ENCODE assay signal across 23 cellular contexts in the genomic region with DNA sequence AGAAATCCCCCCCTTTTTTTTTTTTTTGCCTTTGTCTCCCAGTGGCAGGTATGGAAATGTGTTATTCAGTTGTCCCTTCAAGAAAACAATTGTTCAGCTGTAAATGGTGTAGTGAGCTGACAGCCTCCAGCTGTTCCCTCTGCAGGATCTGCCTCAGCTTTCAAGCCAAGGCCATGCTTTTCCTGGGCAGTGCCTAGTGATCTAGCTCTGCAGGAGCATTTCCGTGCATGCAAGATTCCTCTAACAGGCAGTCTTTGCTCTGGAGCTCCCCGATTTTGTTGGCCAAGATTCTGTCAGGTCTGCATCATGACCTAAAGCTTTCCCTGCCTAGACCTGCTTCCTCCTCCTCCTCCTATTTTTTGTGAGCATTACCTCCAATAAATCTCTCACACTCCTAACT.
DNase-seq lines count a peak whose midpoint lies in the region; ATAC-seq, FAIRE-seq and TF ChIP-seq lines count a peak whose summit lies in the region.
"Had no signal": no experiment of that assay in that cellular context is flagged by ENCODE, and none has a peak within 500 bp of the region (broad histone marks: within the 10 kb centered on the region; RNA-seq: fewer than 3 reads in every experiment).

No MANE protein-coding gene starts in this region.

- intact Hi-C loops in Right ventricle myocardium superior (cut with DNase I), result no loop called here

- peak; percentile 41 for DNase-seq in COR-L47 (lab: John Stamatoyannopoulos, UW)
- peak; percentile 28 for DNase-seq in bronchial epithelial cell (ENCODE audit: low read depth)
- peak; percentile 30 for DNase-seq in iPS-NIHi7 (ENCODE audit: extremely low spot score)
- no peak for DNase-seq in NCI-H510A treated with DMSO at 0.1 percent for 48 hours (lab: John Stamatoyannopoulos, UW)
- no peak for DNase-seq in Right ventricle myocardium superior
- DNase-seq in NCI-H128 (lab: John Stamatoyannopoulos, UW; ENCODE audit: unreplicated experiment), result no peak
- DNase-seq: activated CD4-positive, alpha-beta T cell treated with anti-CD3 and anti-CD28 coated beads, Interleukin-2, amount 10 ng/mL, durations not matched to agents 24 days and 14 days; activated CD8-positive, alpha-beta memory T cell treated with anti-CD3 and anti-CD28 coated beads, Interleukin-2, amount 10 ng/mL, durations not matched to agents 7 days and 5 days; foreskin fibroblast; GF-D8; mesenchymal stem cell; naive thymus-derived CD4-positive, alpha-beta T cell; NCI-H187 treated with DMSO at 0.1 percent for 48 hours; NCI-H526 treated with DMSO at 0.1 percent for 48 hours; pancreas; right lobe of liver; SHP77 treated with DMSO at 0.1 percent for 48 hours had no signal

- no peaks in the 10 kb centered on the region for H3K27me3 ChIP-seq in bronchial epithelial cell (ENCODE audit: control insufficient read depth, insufficient read depth, low read length)
- H3K27me3 ChIP-seq: hepatocyte, pancreas, right lobe of liver had no signal

- TF ChIP-seq RAD21 in Ishikawa (IDR thresholded peaks at IDR 0.05; ENCODE audit: low read depth), result no peak; the same call in 1 of the 2 replicates

- peak; percentile 70; the same call in 1 of the 2 replicates for TF ChIP-seq EP300 in Ishikawa (IDR thresholded peaks at IDR 0.05; ENCODE audit: borderline replicate concordance)

- ATAC-seq in Right ventricle myocardium superior (ENCODE audit: poor library complexity) (no peak), HG03039 (IDR thresholded peaks at IDR 0.05; ENCODE audit: unreplicated experiment) (no peak)
- ATAC-seq: activated CD8-positive, alpha-beta memory T cell treated with anti-CD3 and anti-CD28 coated beads, Interleukin-2, amount 10 ng/mL, durations not matched to agents 7 days and 5 days; GM12878; naive thymus-derived CD4-positive, alpha-beta T cell; pancreas; right lobe of liver; stimulated activated effector memory CD8-positive, alpha-beta T cell treated with anti-CD3 and anti-CD28 coated beads, Interleukin-12 subunit alpha, Interleukin-12 subunit beta, amount 100 ng/mL, for 72 hours had no signal

- H3K36me3 ChIP-seq in bronchial epithelial cell (ENCODE audit: control insufficient read depth, insufficient read depth, low read length), result no peaks in the 10 kb centered on the region
- H3K36me3 ChIP-seq: pancreas, right lobe of liver had no signal

- no peak for TF ChIP-seq CTCF in bronchial epithelial cell (IDR thresholded peaks at IDR 0.05; ENCODE audit: insufficient read depth, low read length, severe bottlenecking)

- no peak for FAIRE-seq in bronchial epithelial cell (lab: Jason Lieb, UNC)
- FAIRE-seq: endothelial cell of umbilical vein, GM12878, pancreas had no signal

- no peak overlapping the region for H3K4me3 ChIP-seq in bronchial epithelial cell (ENCODE audit: low read depth, low read length)
- H3K4me3 ChIP-seq: GM12878, hepatocyte, pancreas, right lobe of liver had no signal

TF ChIP-seq in Ishikawa, 13 proteins besides CTCF, POLR2A, EP300 and RAD21:
- TF ChIP-seq, protein P1, sequence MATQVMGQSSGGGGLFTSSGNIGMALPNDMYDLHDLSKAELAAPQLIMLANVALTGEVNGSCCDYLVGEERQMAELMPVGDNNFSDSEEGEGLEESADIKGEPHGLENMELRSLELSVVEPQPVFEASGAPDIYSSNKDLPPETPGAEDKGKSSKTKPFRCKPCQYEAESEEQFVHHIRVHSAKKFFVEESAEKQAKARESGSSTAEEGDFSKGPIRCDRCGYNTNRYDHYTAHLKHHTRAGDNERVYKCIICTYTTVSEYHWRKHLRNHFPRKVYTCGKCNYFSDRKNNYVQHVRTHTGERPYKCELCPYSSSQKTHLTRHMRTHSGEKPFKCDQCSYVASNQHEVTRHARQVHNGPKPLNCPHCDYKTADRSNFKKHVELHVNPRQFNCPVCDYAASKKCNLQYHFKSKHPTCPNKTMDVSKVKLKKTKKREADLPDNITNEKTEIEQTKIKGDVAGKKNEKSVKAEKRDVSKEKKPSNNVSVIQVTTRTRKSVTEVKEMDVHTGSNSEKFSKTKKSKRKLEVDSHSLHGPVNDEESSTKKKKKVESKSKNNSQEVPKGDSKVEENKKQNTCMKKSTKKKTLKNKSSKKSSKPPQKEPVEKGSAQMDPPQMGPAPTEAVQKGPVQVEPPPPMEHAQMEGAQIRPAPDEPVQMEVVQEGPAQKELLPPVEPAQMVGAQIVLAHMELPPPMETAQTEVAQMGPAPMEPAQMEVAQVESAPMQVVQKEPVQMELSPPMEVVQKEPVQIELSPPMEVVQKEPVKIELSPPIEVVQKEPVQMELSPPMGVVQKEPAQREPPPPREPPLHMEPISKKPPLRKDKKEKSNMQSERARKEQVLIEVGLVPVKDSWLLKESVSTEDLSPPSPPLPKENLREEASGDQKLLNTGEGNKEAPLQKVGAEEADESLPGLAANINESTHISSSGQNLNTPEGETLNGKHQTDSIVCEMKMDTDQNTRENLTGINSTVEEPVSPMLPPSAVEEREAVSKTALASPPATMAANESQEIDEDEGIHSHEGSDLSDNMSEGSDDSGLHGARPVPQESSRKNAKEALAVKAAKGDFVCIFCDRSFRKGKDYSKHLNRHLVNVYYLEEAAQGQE (IDR thresholded peaks at IDR 0.05; ENCODE audit: low read depth), result no peak
- no peak for TF ChIP-seq TAF1 (IDR thresholded peaks at IDR 0.05; ENCODE audit: low read depth)
- TF ChIP-seq, protein P2, sequence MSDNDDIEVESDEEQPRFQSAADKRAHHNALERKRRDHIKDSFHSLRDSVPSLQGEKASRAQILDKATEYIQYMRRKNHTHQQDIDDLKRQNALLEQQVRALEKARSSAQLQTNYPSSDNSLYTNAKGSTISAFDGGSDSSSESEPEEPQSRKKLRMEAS (IDR thresholded peaks at IDR 0.05), result 0 out of 2 replicates have a peak, but pooled peaks have one; percentile 7
- TF ChIP-seq EGR1 (IDR thresholded peaks at IDR 0.05), result no peak
- peak; percentile 69 for TF ChIP-seq NFIC (IDR thresholded peaks at IDR 0.05)
- peak; percentile 40; the same call in 1 of the 2 replicates for TF ChIP-seq FOXM1 (IDR thresholded peaks at IDR 0.05; ENCODE audit: borderline replicate concordance, low read depth)
- TF ChIP-seq TEAD4 (IDR thresholded peaks at IDR 0.05), result peak; percentile 28; the same call in 1 of the 2 replicates
- no peak for TF ChIP-seq CREB1 (IDR thresholded peaks at IDR 0.05; ENCODE audit: low read depth)
- TF ChIP-seq TCF12 (IDR thresholded peaks at IDR 0.05; ENCODE audit: low read depth), result no peak
- no peak for TF ChIP-seq YY1 (IDR thresholded peaks at IDR 0.05; ENCODE audit: low read depth)
- TF ChIP-seq CEBPB (IDR thresholded peaks at IDR 0.05), result no peak
- TF ChIP-seq ZBTB7A (IDR thresholded peaks at IDR 0.05; ENCODE audit: low read depth), result no peak
TF ChIP-seq in Ishikawa: peak in this region for 4.

Comparison
In these comparisons a context has a peak if more than half of its experiments do, and no peak if none do; other contexts are left out.
1. DNase-seq: peak in COR-L47 (single experiment), bronchial epithelial cell (single experiment) and iPS-NIHi7 (single experiment); none in NCI-H510A treated with DMSO at 0.1 percent for 48 hours (single experiment), Right ventricle myocardium superior (single experiment) and NCI-H128 (single experiment).